In the genomic region with DNA sequence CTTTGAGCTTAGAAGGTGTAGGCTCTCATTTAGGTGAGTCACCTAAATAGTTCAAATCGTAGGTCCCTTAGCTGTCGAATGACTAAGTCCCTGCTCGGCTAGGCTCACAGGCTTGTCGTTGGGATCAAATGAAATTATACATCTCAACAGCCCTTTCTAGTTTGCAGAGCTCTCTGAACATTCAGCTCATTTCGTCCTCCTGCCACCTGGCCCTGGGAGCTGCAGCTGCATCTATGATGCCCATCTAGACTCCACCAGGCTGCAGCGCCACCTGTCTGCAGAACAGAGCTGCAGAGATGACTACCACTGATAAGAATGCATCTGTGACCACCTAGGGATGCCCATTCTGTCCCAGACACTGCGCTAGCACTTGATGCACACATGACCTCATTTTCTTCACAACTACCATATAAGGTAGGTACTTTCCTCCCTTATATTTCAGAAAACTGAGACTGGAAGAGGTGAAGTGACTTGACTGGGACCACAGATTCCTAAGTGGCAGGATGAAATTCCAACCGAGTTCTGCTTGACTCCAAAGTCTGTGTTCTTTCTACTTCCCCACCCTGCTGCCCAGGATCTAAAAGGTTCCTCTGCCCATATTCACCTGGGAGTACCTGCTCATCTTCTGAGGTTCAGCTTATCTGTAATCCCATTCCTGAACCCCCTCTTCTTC, we compare ENCODE assay signal across 8 cellular contexts.
DNase-seq lines count a peak whose midpoint lies in the region; ATAC-seq and TF ChIP-seq lines count a peak whose summit lies in the region.

No MANE protein-coding gene starts in this region.

- intact Hi-C loops in heart left ventricle (cut with DNase I): loop anchor here in 2 of 10 donors (5.0 to 10.0 kb wide), 2 partner anchors 68 to 71 kb away; no protein-coding TSS in a partner anchor

- H3K27me3 ChIP-seq in heart left ventricle: no peaks in the 10 kb centered on the region
- H3K27me3 ChIP-seq in right atrium auricular region: no peaks in the 10 kb centered on the region
- H3K27me3 ChIP-seq in iPS DF 6.9 (ENCODE audit: control insufficient read depth, insufficient read depth, low read length): no peaks in the 10 kb centered on the region

- WGBS in heart left ventricle, 4 donors: 62 to 73% (median 66%) methylated on average over 7 to 8 of the region's 8 CpGs
- WGBS in iPS DF 6.9 (ENCODE audit: insufficient coverage, insufficient read length): no CpG with 5 or more reads among the region's 8 CpGs

- H3K27ac Mint-ChIP-seq in activated naive CD8-positive, alpha-beta T cell treated with anti-CD3 and anti-CD28 coated beads, Interleukin-2, amount 10 ng/mL, durations not matched to agents 7 days and 5 days: no peak overlapping the region

- H3K36me3 ChIP-seq in heart left ventricle (no peaks in the 10 kb centered on the region), right atrium auricular region (no peaks in the 10 kb centered on the region), iPS DF 6.9 (ENCODE audit: control insufficient read depth, insufficient read depth, low read length) (no peaks in the 10 kb centered on the region)

- H3K9me3 ChIP-seq in heart left ventricle (no peaks in the 10 kb centered on the region), right atrium auricular region (no peaks in the 10 kb centered on the region), iPS DF 6.9 (ENCODE audit: control insufficient read depth, insufficient read depth, low read length) (no peaks in the 10 kb centered on the region)

- POLR2A ChIA-PET in activated naive CD8-positive, alpha-beta T cell treated with anti-CD3 and anti-CD28 coated beads, Interleukin-2, amount 10 ng/mL, durations not matched to agents 7 days and 5 days (lab: Charles Lee): no interaction called here

- peaks cover 0 to 6% (median 0%) of the 10 kb centered on the region in 12 donors for H3K4me1 ChIP-seq in heart left ventricle
- no peaks in the 10 kb centered on the region for H3K4me1 ChIP-seq in right atrium auricular region
- H3K4me1 ChIP-seq in iPS DF 6.9 (ENCODE audit: control insufficient read depth, insufficient read depth, low read length): no peaks in the 10 kb centered on the region

- H3K9me3 Mint-ChIP-seq in activated naive CD8-positive, alpha-beta T cell treated with anti-CD3 and anti-CD28 coated beads, Interleukin-2, amount 10 ng/mL, durations not matched to agents 7 days and 5 days: no peaks in the 10 kb centered on the region

- peak in 1 of 4 donors; percentile 38 for ATAC-seq in heart left ventricle
- no peak for ATAC-seq in activated naive CD8-positive, alpha-beta T cell treated with anti-CD3 and anti-CD28 coated beads, Interleukin-2, amount 10 ng/mL, durations not matched to agents 7 days and 5 days (ENCODE audit: low read depth)
- ATAC-seq in HG03280 (IDR thresholded peaks at IDR 0.05; ENCODE audit: unreplicated experiment): no peak

- DNase-seq in heart left ventricle: no peak
- no peak for DNase-seq in right atrium auricular region (ENCODE audit: low spot score)
- DNase-seq in HT-29 (ENCODE audit: low spot score): peak; percentile 88
- DNase-seq in NCI-H748 (lab: John Stamatoyannopoulos, UW; ENCODE audit: unreplicated experiment): peak; percentile 86
- peak; percentile 51 for DNase-seq in activated naive CD8-positive, alpha-beta T cell treated with anti-CD3 and anti-CD28 coated beads, Interleukin-2, amount 10 ng/mL, durations not matched to agents 7 days and 5 days
- peak; percentile 76 for DNase-seq in iPS DF 6.9 (ENCODE audit: low read depth, low spot score)
- peak; percentile 40 for DNase-seq in stimulated activated CD4-positive, alpha-beta T cell treated with anti-CD3 and anti-CD28 coated beads, Interleukin-4, amount 100 ng/mL, for 1 hour

- no peaks in the 10 kb centered on the region for H3K4me1 Mint-ChIP-seq in activated naive CD8-positive, alpha-beta T cell treated with anti-CD3 and anti-CD28 coated beads, Interleukin-2, amount 10 ng/mL, durations not matched to agents 7 days and 5 days

- TF ChIP-seq POLR2A in heart left ventricle (IDR thresholded peaks at IDR 0.05): no peak

- H3K4me3 ChIP-seq in heart left ventricle: no peak overlapping the region
- H3K4me3 ChIP-seq in right atrium auricular region: no peak overlapping the region
- no peak overlapping the region for H3K4me3 ChIP-seq in iPS DF 6.9 (ENCODE audit: low read length)

- TF ChIP-seq CTCF in heart left ventricle (IDR thresholded peaks at IDR 0.05) (peak in 11 of 12 donors; percentile 12 to 60 (median 42)), right atrium auricular region (IDR thresholded peaks at IDR 0.05) (peak in 1 of 2 donors; percentile 62)

- no peaks in the 10 kb centered on the region for H3K36me3 Mint-ChIP-seq in activated naive CD8-positive, alpha-beta T cell treated with anti-CD3 and anti-CD28 coated beads, Interleukin-2, amount 10 ng/mL, durations not matched to agents 7 days and 5 days

- H3K27ac ChIP-seq in heart left ventricle (no peak overlapping the region), right atrium auricular region (no peak overlapping the region), iPS DF 6.9 (ENCODE audit: low read length) (no peak overlapping the region)

- H3K4me3 Mint-ChIP-seq in activated naive CD8-positive, alpha-beta T cell treated with anti-CD3 and anti-CD28 coated beads, Interleukin-2, amount 10 ng/mL, durations not matched to agents 7 days and 5 days: no peak overlapping the region

- peaks cover 9% of the 10 kb centered on the region for H3K27me3 Mint-ChIP-seq in activated naive CD8-positive, alpha-beta T cell treated with anti-CD3 and anti-CD28 coated beads, Interleukin-2, amount 10 ng/mL, durations not matched to agents 7 days and 5 days

Comparison
In these comparisons a context has a peak if more than half of its experiments do, and no peak if none do; other contexts are left out.
1. DNase-seq: peak in HT-29 (single experiment), NCI-H748 (single experiment), activated naive CD8-positive, alpha-beta T cell treated with anti-CD3 and anti-CD28 coated beads, Interleukin-2, amount 10 ng/mL, durations not matched to agents 7 days and 5 days (single experiment), iPS DF 6.9 (single experiment) and stimulated activated CD4-positive, alpha-beta T cell treated with anti-CD3 and anti-CD28 coated beads, Interleukin-4, amount 100 ng/mL, for 1 hour (single experiment); none in heart left ventricle (0 of 5) and right atrium auricular region (single experiment).